ENCODE assay signal across 8 cellular contexts in genomic region chrX:39652336-39652735, GRCh38.
DNase-seq lines count a peak whose midpoint lies in the region; ATAC-seq and TF ChIP-seq lines count a peak whose summit lies in the region.

No MANE protein-coding gene starts in this region.

- peaks cover 6% of the 10 kb centered on the region for H3K4me1 Mint-ChIP-seq in activated T-cell treated with anti-CD3 and anti-CD28 coated beads, Interleukin-2, amount 50 U/mL, for 4 hours (ENCODE audit: low read depth)

- intact Hi-C loops in dorsolateral prefrontal cortex (cut with DNase I) (loop anchor here in 1 of 2 donors (2.0 to 10.0 kb wide), 2 partner anchors 78 to 162 kb away; no protein-coding TSS in a partner anchor), spleen (cut with DNase I; ENCODE audit: low total_unique reads) (no loop called here), sigmoid colon (cut with DNase I) (no loop called here)

- no peaks in the 10 kb centered on the region for H3K9me3 Mint-ChIP-seq in activated T-cell treated with anti-CD3 and anti-CD28 coated beads, Interleukin-2, amount 50 U/mL, for 4 hours

- H3K9me3 ChIP-seq in spleen: no peaks in the 10 kb centered on the region
- no peaks in the 10 kb centered on the region for H3K9me3 ChIP-seq in sigmoid colon

- TF ChIP-seq POLR2A in spleen (IDR thresholded peaks at IDR 0.05) (no peak), sigmoid colon (IDR thresholded peaks at IDR 0.05) (no peak)

- H3K36me3 Mint-ChIP-seq in activated T-cell treated with anti-CD3 and anti-CD28 coated beads, Interleukin-2, amount 50 U/mL, for 4 hours (ENCODE audit: insufficient read depth): no peaks in the 10 kb centered on the region

- H3K36me3 ChIP-seq in spleen: no peaks in the 10 kb centered on the region
- no peaks in the 10 kb centered on the region for H3K36me3 ChIP-seq in sigmoid colon

- 48 to 87% (median 55%) methylated on average over 4 to 5 of the region's 5 CpGs for WGBS in spleen, 5 donors
- 21 to 79% methylated on average over 5 of the region's 5 CpGs for WGBS in sigmoid colon, 2 donors

- H3K4me3 ChIP-seq in dorsolateral prefrontal cortex (no peak overlapping the region), spleen (no peak overlapping the region), sigmoid colon (no peak overlapping the region)

- no peak for ATAC-seq in activated T-cell treated with anti-CD3 and anti-CD28 coated beads, Interleukin-2, amount 50 U/mL, for 4 hours
- no peak for ATAC-seq in GM21515 (IDR thresholded peaks at IDR 0.05; ENCODE audit: unreplicated experiment)

- DNase-seq in activated T-cell treated with anti-CD3 and anti-CD28 coated beads, Interleukin-2, amount 50 U/mL, for 48 hours: peak; percentile 42 to 54
- DNase-seq in activated T-cell treated with anti-CD3 and anti-CD28 coated beads, Interleukin-2, amount 50 U/mL, for 4 hours: no peak
- peak; percentile 18 for DNase-seq in NOMO-1 treated with DMSO at 0.1 percent for 48 hours (lab: John Stamatoyannopoulos, UW; ENCODE audit: unreplicated experiment)
- no peak for DNase-seq in dorsolateral prefrontal cortex
- DNase-seq in spleen: no peak
- no peak for DNase-seq in sigmoid colon
- DNase-seq in NCI-H2227 treated with DMSO at 0.1 percent for 48 hours (lab: John Stamatoyannopoulos, UW): no peak

- H3K27ac ChIP-seq in dorsolateral prefrontal cortex: peak overlapping the region in 7 of 59 donors; percentile 72 to 88 (median 84)
- no peak overlapping the region for H3K27ac ChIP-seq in spleen
- H3K27ac ChIP-seq in sigmoid colon: no peak overlapping the region

- TF ChIP-seq CTCF in dorsolateral prefrontal cortex (IDR thresholded peaks at IDR 0.05 in 54 of 56, conservative IDR thresholded peaks at IDR 0.05 in 2 of 56; ENCODE audit: low read depth in 1 of 56, partially characterized antibody in 56 of 56) (peak in 53 of 56 donors; percentile 15 to 71 (median 50)), spleen (IDR thresholded peaks at IDR 0.05 in 8 of 11, conservative IDR thresholded peaks at IDR 0.05 in 3 of 11) (peak in 7 of 11 experiments; percentile 9 to 36 (median 18)), sigmoid colon (IDR thresholded peaks at IDR 0.05) (no peak)

- no peak for TF ChIP-seq EP300 in sigmoid colon (IDR thresholded peaks at IDR 0.05)

- H3K4me1 ChIP-seq in spleen (no peaks in the 10 kb centered on the region), sigmoid colon (no peaks in the 10 kb centered on the region)

- no peak overlapping the region for H3K4me3 Mint-ChIP-seq in activated T-cell treated with anti-CD3 and anti-CD28 coated beads, Interleukin-2, amount 50 U/mL, for 4 hours

- peaks cover 3% of the 10 kb centered on the region for H3K27me3 Mint-ChIP-seq in activated T-cell treated with anti-CD3 and anti-CD28 coated beads, Interleukin-2, amount 50 U/mL, for 4 hours (ENCODE audit: low read depth)

- peaks cover 0 to 81% (median 27%) of the 10 kb centered on the region in 45 donors for H3K27me3 ChIP-seq in dorsolateral prefrontal cortex
- H3K27me3 ChIP-seq in spleen (replicated peaks in 1 of 7): peaks cover 0 to 24% (median 3%) of the 10 kb centered on the region in 7 donors
- H3K27me3 ChIP-seq in sigmoid colon: no peaks in the 10 kb centered on the region

Comparison
In these comparisons a context has a peak if more than half of its experiments do, and no peak if none do; other contexts are left out.
1. DNase-seq: peak in activated T-cell treated with anti-CD3 and anti-CD28 coated beads, Interleukin-2, amount 50 U/mL, for 48 hours (2 of 2) and NOMO-1 treated with DMSO at 0.1 percent for 48 hours (single experiment); none in activated T-cell treated with anti-CD3 and anti-CD28 coated beads, Interleukin-2, amount 50 U/mL, for 4 hours (single experiment), dorsolateral prefrontal cortex (0 of 10), spleen (single experiment), sigmoid colon (single experiment) and NCI-H2227 treated with DMSO at 0.1 percent for 48 hours (single experiment).
2. CTCF ChIP-seq: peak in dorsolateral prefrontal cortex (53 of 56) and spleen (7 of 11); none in sigmoid colon (0 of 4).